ENCODE assay signal across 1 cellular context in the genomic region with DNA sequence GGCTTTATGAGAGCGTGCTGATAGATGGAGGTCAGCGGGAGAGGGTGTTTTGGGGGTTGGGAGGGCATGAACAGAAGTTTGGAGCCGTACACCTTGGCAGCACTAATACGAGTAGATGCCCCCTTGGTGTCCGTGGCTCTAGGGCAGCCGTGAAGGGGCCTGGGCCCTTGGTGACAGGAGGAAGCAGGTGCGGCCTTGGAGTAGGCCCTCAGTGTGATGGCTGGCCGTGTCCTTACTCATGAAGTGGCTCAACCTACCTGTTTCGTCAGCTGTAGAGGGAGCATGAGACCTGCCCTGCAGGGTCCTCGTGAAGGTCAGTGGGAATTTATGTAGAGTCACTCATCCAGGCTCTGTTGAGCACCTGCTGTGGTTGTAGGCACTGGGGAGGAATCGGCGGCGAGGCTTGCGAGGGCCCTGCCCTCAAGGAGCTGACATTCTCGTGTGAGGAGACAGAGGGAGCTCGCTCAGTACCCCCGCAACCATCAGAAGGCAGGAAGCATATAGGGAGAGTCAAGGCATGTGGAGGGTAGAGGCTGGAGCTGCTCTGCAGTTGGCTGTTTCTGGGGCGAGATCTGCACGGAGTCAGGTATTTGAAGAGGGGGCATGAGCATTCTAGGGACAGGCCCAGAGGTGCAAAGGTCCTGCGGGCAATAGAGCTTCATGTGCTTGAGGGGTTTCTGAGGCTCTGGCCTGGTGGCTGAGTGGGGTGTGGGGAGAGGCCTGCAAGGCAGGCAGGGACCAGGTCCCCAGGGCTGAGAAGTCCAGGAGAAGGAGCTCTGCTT.
A peak's percentile ranks its signal among the peaks of the same experiment; 100 is the strongest.
TF ChIP-seq lines count a peak whose summit lies in the region.

No MANE protein-coding gene starts in this region.

TF ChIP-seq in K562, 482 proteins besides CTCF, POLR2A, EP300 and RAD21:
- TF ChIP-seq, protein P1, sequence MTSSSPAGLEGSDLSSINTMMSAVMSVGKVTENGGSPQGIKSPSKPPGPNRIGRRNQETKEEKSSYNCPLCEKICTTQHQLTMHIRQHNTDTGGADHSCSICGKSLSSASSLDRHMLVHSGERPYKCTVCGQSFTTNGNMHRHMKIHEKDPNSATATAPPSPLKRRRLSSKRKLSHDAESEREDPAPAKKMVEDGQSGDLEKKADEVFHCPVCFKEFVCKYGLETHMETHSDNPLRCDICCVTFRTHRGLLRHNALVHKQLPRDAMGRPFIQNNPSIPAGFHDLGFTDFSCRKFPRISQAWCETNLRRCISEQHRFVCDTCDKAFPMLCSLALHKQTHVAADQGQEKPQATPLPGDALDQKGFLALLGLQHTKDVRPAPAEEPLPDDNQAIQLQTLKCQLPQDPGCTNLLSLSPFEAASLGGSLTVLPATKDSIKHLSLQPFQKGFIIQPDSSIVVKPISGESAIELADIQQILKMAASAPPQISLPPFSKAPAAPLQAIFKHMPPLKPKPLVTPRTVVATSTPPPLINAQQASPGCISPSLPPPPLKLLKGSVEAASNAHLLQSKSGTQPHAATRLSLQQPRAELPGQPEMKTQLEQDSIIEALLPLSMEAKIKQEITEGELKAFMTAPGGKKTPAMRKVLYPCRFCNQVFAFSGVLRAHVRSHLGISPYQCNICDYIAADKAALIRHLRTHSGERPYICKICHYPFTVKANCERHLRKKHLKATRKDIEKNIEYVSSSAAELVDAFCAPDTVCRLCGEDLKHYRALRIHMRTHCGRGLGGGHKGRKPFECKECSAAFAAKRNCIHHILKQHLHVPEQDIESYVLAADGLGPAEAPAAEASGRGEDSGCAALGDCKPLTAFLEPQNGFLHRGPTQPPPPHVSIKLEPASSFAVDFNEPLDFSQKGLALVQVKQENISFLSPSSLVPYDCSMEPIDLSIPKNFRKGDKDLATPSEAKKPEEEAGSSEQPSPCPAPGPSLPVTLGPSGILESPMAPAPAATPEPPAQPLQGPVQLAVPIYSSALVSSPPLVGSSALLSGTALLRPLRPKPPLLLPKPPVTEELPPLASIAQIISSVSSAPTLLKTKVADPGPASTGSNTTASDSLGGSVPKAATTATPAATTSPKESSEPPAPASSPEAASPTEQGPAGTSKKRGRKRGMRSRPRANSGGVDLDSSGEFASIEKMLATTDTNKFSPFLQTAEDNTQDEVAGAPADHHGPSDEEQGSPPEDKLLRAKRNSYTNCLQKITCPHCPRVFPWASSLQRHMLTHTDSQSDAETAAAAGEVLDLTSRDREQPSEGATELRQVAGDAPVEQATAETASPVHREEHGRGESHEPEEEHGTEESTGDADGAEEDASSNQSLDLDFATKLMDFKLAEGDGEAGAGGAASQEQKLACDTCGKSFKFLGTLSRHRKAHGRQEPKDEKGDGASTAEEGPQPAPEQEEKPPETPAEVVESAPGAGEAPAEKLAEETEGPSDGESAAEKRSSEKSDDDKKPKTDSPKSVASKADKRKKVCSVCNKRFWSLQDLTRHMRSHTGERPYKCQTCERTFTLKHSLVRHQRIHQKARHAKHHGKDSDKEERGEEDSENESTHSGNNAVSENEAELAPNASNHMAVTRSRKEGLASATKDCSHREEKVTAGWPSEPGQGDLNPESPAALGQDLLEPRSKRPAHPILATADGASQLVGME (CRISPR knock-in tag; IDR thresholded peaks at IDR 0.05) = no peak
- TF ChIP-seq ZNF316 (IDR thresholded peaks at IDR 0.05) = 0 out of 2 replicates have a peak, but pooled peaks have one; percentile 1
